Comparison of ENCODE assay signal across 9 cellular contexts in genomic region chrX:72132456-72132855, GRCh38. TPM values are rescaled to one million over a fixed set of nuclear protein-coding genes. Genes with fewer than 3 reads are reported as not detected.
DNase-seq lines count a peak whose midpoint lies in the region; ATAC-seq and TF ChIP-seq lines count a peak whose summit lies in the region.
"Had no signal": no experiment of that assay in that cellular context is flagged by ENCODE, and none has a peak within 500 bp of the region (broad histone marks: within the 10 kb centered on the region; RNA-seq: fewer than 3 reads in every experiment).

No MANE protein-coding gene starts in this region.

- H4K8ac ChIP-seq in mesenchymal stem cell (ENCODE audit: low read length), result no peak overlapping the region

- TF ChIP-seq EP300 in transverse colon (IDR thresholded peaks at IDR 0.05; ENCODE audit: low read depth), result no peak

- TF ChIP-seq POLR2A in breast epithelium (IDR thresholded peaks at IDR 0.05) (no peak), transverse colon (IDR thresholded peaks at IDR 0.05) (no peak)

- in situ Hi-C loops in mammary epithelial cell (cut with MboI; ENCODE audit: low sequenced_read_pairs in 2 of 2) (no loop called here), brain microvascular endothelial cell (cut with HindIII; ENCODE audit: low pct_ligation_motif_present, low sequenced_read_pairs) (no loop called here), transverse colon (cut with MboI; ENCODE audit: low pct_ligation_motif_present in 1 of 4, low pct_unique_long_range_greater_than_20kb in 1 of 4, low sequenced_read_pairs in 3 of 4) (loop anchor here in 1 of 4 donors (25.0 kb wide), 1 partner anchor 120 kb away; no protein-coding TSS in a partner anchor)

- CTCF ChIA-PET in mammary epithelial cell (lab: Charles Lee; ENCODE audit: low non-redundant PET), result no interaction called here

- no peak for ATAC-seq in GM21381 (IDR thresholded peaks at IDR 0.05; ENCODE audit: unreplicated experiment)
- ATAC-seq in GM21723 (IDR thresholded peaks at IDR 0.05; ENCODE audit: unreplicated experiment), result no peak

- H2BK12ac ChIP-seq in mesenchymal stem cell (ENCODE audit: low read length in 2 of 2), result peak overlapping the region in 1 of 2 experiments; percentile 42

- H3K4ac ChIP-seq in mesenchymal stem cell (ENCODE audit: low read depth in 1 of 2, low read length in 2 of 2), result peak overlapping the region in 1 of 2 experiments; percentile 58

- no TSS peak for BruUV-seq in mammary epithelial cell (replicated peaks; lab: Mats Ljungman, UMichigan)

- no peak for TF ChIP-seq CTCF in breast epithelium (IDR thresholded peaks at IDR 0.05)
- TF ChIP-seq CTCF in mammary epithelial cell (conservative IDR thresholded peaks at IDR 0.05 in 1 of 2, IDR thresholded peaks at IDR 0.05 in 1 of 2; ENCODE audit: extremely low read depth in 1 of 2, insufficient read depth in 1 of 2, low read depth in 1 of 2, low read length in 2 of 2), result no peak
- no peak for TF ChIP-seq CTCF in brain microvascular endothelial cell (IDR thresholded peaks at IDR 0.05; ENCODE audit: low read depth, low read length, missing control alignments)
- no peak for TF ChIP-seq CTCF in transverse colon (IDR thresholded peaks at IDR 0.05)

- H3K9ac ChIP-seq in mammary epithelial cell (ENCODE audit: insufficient read depth, low read length), result no peak overlapping the region
- peak overlapping the region; percentile 81 for H3K9ac ChIP-seq in mesenchymal stem cell (ENCODE audit: low read length)

- H2BK5ac ChIP-seq in mesenchymal stem cell (ENCODE audit: low read depth, low read length, poor library complexity, severe bottlenecking), result no peak overlapping the region

- H3K27ac ChIP-seq in breast epithelium, result peak overlapping the region in 1 of 2 donors; percentile 88
- H3K27ac ChIP-seq in mammary epithelial cell (ENCODE audit: insufficient read depth, low read depth, low read length), result no peak overlapping the region
- no peak overlapping the region for H3K27ac ChIP-seq in brain microvascular endothelial cell
- H3K27ac ChIP-seq in mesenchymal stem cell (ENCODE audit: low read length, poor library complexity, severe bottlenecking), result no peak overlapping the region
- H3K27ac ChIP-seq in transverse colon, result peak overlapping the region; percentile 65 to 78 (median 72)

- no peaks in the 10 kb centered on the region for H3K79me2 ChIP-seq in mammary epithelial cell (ENCODE audit: insufficient read depth, low read length)

- no peak overlapping the region for H2AK5ac ChIP-seq in mesenchymal stem cell (ENCODE audit: low read length, severe bottlenecking)

- peaks cover 13% of the 10 kb centered on the region for H3K79me1 ChIP-seq in mesenchymal stem cell (replicated peaks; ENCODE audit: low read length, poor library complexity, severe bottlenecking)

- H3K36me3 ChIP-seq in breast epithelium, result no peaks in the 10 kb centered on the region
- no peaks in the 10 kb centered on the region for H3K36me3 ChIP-seq in mammary epithelial cell (ENCODE audit: insufficient read depth, low read length)
- H3K36me3 ChIP-seq in brain microvascular endothelial cell (replicated peaks), result no peaks in the 10 kb centered on the region
- H3K36me3 ChIP-seq in mesenchymal stem cell (ENCODE audit: control insufficient read depth in 1 of 2, insufficient read depth in 2 of 2, low read depth in 1 of 2, low read length in 2 of 2), result peaks cover 0 to 13% of the 10 kb centered on the region in 2 experiments
- no peaks in the 10 kb centered on the region for H3K36me3 ChIP-seq in transverse colon
- H3K36me3 ChIP-seq: right atrium auricular region had no signal

- H3K27me3 ChIP-seq in breast epithelium (peaks cover 0 to 78% of the 10 kb centered on the region in 2 donors), mammary epithelial cell (ENCODE audit: insufficient read depth, low read length) (peaks cover 3% of the 10 kb centered on the region), brain microvascular endothelial cell (replicated peaks) (no peaks in the 10 kb centered on the region), mesenchymal stem cell (ENCODE audit: control insufficient read depth in 1 of 2, insufficient read depth in 1 of 2, low read length in 2 of 2) (peaks cover 0 to 59% of the 10 kb centered on the region in 2 experiments), transverse colon (peaks cover 10% of the 10 kb centered on the region)
- H3K27me3 ChIP-seq: right atrium auricular region had no signal

- 82% methylated on average over 2 of the region's 3 CpGs for WGBS in mammary epithelial cell (ENCODE audit: low coverage, missing lambda C conversion rate)
- 82% methylated on average over 2 of the region's 3 CpGs for WGBS in mesenchymal stem cell
- WGBS in transverse colon (ENCODE audit: low coverage in 1 of 2), 2 donors, result 78% methylated on average over 3 of the region's 3 CpGs; no CpG with 5 or more reads in 1 of the 2 donors

- H3K4me3 ChIP-seq in breast epithelium, result peak overlapping the region in 2 of 3 donors; percentile 55 to 74
- no peak overlapping the region for H3K4me3 ChIP-seq in mammary epithelial cell (replicated peaks in 1 of 3; ENCODE audit: insufficient read depth in 1 of 3, low read depth in 2 of 3, low read length in 3 of 3)
- peak overlapping the region; percentile 35 for H3K4me3 ChIP-seq in brain microvascular endothelial cell (ENCODE audit: low read depth, low read length)
- H3K4me3 ChIP-seq in mesenchymal stem cell (ENCODE audit: insufficient read depth in 1 of 2, low read depth in 1 of 2, low read length in 2 of 2), result peak overlapping the region in 1 of 2 experiments; percentile 68
- H3K4me3 ChIP-seq in transverse colon, result peak overlapping the region in 1 of 4 donors; percentile 51

- H4K91ac ChIP-seq in mesenchymal stem cell (ENCODE audit: low read length), result no peak overlapping the region

- dilution Hi-C loops in mammary epithelial cell (cut with HindIII; ENCODE audit: low sequenced_read_pairs), result no loop called here

- no peaks in the 10 kb centered on the region for H3K4me1 ChIP-seq in breast epithelium
- peaks cover 3% of the 10 kb centered on the region for H3K4me1 ChIP-seq in mammary epithelial cell (ENCODE audit: insufficient read depth, low read length)
- H3K4me1 ChIP-seq in mesenchymal stem cell (ENCODE audit: control insufficient read depth, insufficient read depth, low read depth, low read length), result peaks cover 8% of the 10 kb centered on the region
- H3K4me1 ChIP-seq in transverse colon, result peaks cover 0 to 4% (median 0%) of the 10 kb centered on the region in 4 donors
- H3K4me1 ChIP-seq: right atrium auricular region had no signal

- no peaks in the 10 kb centered on the region for H4K20me1 ChIP-seq in mammary epithelial cell (ENCODE audit: insufficient read depth, low read length)

- H3K14ac ChIP-seq in mesenchymal stem cell (ENCODE audit: low read length in 2 of 2), result no peak overlapping the region

- H2BK15ac ChIP-seq in mesenchymal stem cell (ENCODE audit: low read depth, poor library complexity, severe bottlenecking), result peak overlapping the region; percentile 69

- H3K9me3 ChIP-seq in breast epithelium, result no peaks in the 10 kb centered on the region
- H3K9me3 ChIP-seq in mammary epithelial cell (replicated peaks; ENCODE audit: insufficient read depth, low read length), result no peaks in the 10 kb centered on the region
- no peaks in the 10 kb centered on the region for H3K9me3 ChIP-seq in mesenchymal stem cell (ENCODE audit: control insufficient read depth, low read length)
- no peaks in the 10 kb centered on the region for H3K9me3 ChIP-seq in transverse colon
- H3K9me3 ChIP-seq: right atrium auricular region had no signal

- H3K23ac ChIP-seq in mesenchymal stem cell (ENCODE audit: low read length in 2 of 2), result no peak overlapping the region

- intact Hi-C loops in breast epithelium (cut with DNase I; ENCODE audit: low total_unique reads), result no loop called here
- intact Hi-C loops in mammary epithelial cell (cut with micrococcal nuclease), result no loop called here
- intact Hi-C loops in transverse colon (cut with DNase I; ENCODE audit: low total_unique reads), result no loop called here

- H3K4me2 ChIP-seq in mammary epithelial cell (ENCODE audit: insufficient read depth, low read depth, low read length) (no peak overlapping the region), mesenchymal stem cell (ENCODE audit: low read length, poor library complexity, severe bottlenecking) (no peak overlapping the region)

- no peak for DNase-seq in breast epithelium (ENCODE audit: low spot score in 2 of 2)
- DNase-seq in mammary epithelial cell, result no peak
- DNase-seq in brain microvascular endothelial cell, result no peak
- DNase-seq in mesenchymal stem cell, result no peak
- DNase-seq in transverse colon, result no peak
- no peak for DNase-seq in NCI-H2196 (lab: John Stamatoyannopoulos, UW; ENCODE audit: unreplicated experiment)

- no peak overlapping the region for H2BK120ac ChIP-seq in mesenchymal stem cell (ENCODE audit: low read depth, low read length)

- no peak overlapping the region for H2AFZ ChIP-seq in mammary epithelial cell (ENCODE audit: low read depth, low read length)
- no peak overlapping the region for H2AFZ ChIP-seq in mesenchymal stem cell (ENCODE audit: low read depth, low read length)

- H3K18ac ChIP-seq in mesenchymal stem cell (ENCODE audit: low read depth in 1 of 2, low read length in 2 of 2), result no peak overlapping the region

RNA-seq across cellular contexts. Expression of gene RTL5, which starts 0.7 kb away (rescaled TPM):
- total RNA-seq in breast epithelium (1 to 10 TPM; 3.3 to 5.0 (median 5.0) TPM), mammary epithelial cell (1 to 10 TPM; 1.8 to 1.9 TPM), transverse colon (1 to 10 TPM; 1.3 to 6.0 (median 2.5) TPM)
- polyA plus RNA-seq in mammary epithelial cell, result 0.65 TPM
- polyA minus RNA-seq in mammary epithelial cell, result 0.72 TPM
- polyA plus RNA-seq in mesenchymal stem cell (2013, experiment 1 of 2), result 10.6 TPM
- 9.8 TPM for polyA plus RNA-seq in mesenchymal stem cell (2013, experiment 2 of 2)

RNA-seq across cellular contexts. Expression of gene PIN4, which starts 49.1 kb away (rescaled TPM):
- total RNA-seq in breast epithelium, result 10 to 100 TPM; 11.3 to 20.0 (median 12.5) TPM
- 1 to 10 TPM; 3.0 to 5.5 TPM for total RNA-seq in mammary epithelial cell
- polyA plus RNA-seq in mammary epithelial cell, result 10.8 TPM
- polyA minus RNA-seq in mammary epithelial cell, result not detected
- polyA plus RNA-seq in mesenchymal stem cell (2013, experiment 1 of 2), result 26.3 TPM
- 24.5 TPM for polyA plus RNA-seq in mesenchymal stem cell (2013, experiment 2 of 2)
- total RNA-seq in transverse colon, result 10 to 100 TPM in 1 of 4 donors, 1 to 10 TPM in 1, under 1 TPM in 1, not detected in 1; 1.00 to 15.2 (median 8.1) TPM

Comparison
In these comparisons a context has a peak if more than half of its experiments do, and no peak if none do; other contexts are left out.
1. H3K4me3 ChIP-seq: peak in breast epithelium (2 of 3) and brain microvascular endothelial cell (single experiment); none in mammary epithelial cell (0 of 3).
2. H3K27ac ChIP-seq: peak in transverse colon (4 of 4); none in mammary epithelial cell (single experiment), brain microvascular endothelial cell (single experiment) and mesenchymal stem cell (single experiment).